Comparison of ENCODE assay signal across 1 cellular context in genomic region chr3:149299938-149300791, GRCh38.
TF ChIP-seq lines count a peak whose summit lies in the region.

No MANE protein-coding gene starts in this region.

TF ChIP-seq in GM23338, 12 proteins besides CTCF, POLR2A, EP300 and RAD21 (continued from another document):
- TF ChIP-seq ZNF462 (CRISPR knock-in tag; IDR thresholded peaks at IDR 0.05) (no peak), ZNF331 (CRISPR knock-in tag; IDR thresholded peaks at IDR 0.05; ENCODE audit: low read depth) (no peak), POLR2AphosphoS5 (IDR thresholded peaks at IDR 0.05; ENCODE audit: low read depth) (no peak), ZNF114 (CRISPR knock-in tag; IDR thresholded peaks at IDR 0.05) (no peak), NANOG (IDR thresholded peaks at IDR 0.05; ENCODE audit: borderline replicate concordance) (no peak), ETS1 (IDR thresholded peaks at IDR 0.05) (no peak)
